Comparison of ENCODE assay signal across 13 cellular contexts in the genomic region with DNA sequence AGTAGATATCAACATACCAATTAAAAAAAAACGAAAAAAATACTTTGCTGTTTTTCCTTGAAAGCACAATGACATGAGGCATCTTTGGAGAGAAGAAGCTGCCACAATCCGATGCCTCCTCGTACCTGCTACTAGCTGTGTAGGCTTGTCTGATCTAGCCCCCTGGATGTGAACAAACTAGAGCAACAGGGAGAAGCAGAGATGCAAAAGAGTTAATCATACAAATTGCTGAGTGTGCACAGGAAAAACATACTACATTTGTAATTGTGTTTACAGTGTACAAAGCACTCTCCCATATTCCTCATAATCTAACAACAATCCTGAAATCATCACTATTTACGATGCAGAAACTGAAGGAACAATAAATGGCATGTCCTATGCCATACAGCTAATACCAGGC.
DNase-seq lines count a peak whose midpoint lies in the region; ATAC-seq and TF ChIP-seq lines count a peak whose summit lies in the region.
"Had no signal": no experiment of that assay in that cellular context is flagged by ENCODE, and none has a peak within 500 bp of the region (broad histone marks: within the 10 kb centered on the region; RNA-seq: fewer than 3 reads in every experiment).

No MANE protein-coding gene starts in this region.

- WGBS in GM23248 (ENCODE audit: low coverage in 1 of 2, low lambda C conversion rate in 2 of 2, missing lambda C conversion rate in 2 of 2), 2 experiments = 99% methylated on average over 4 of the region's 4 CpGs
- 88% methylated on average over 4 of the region's 4 CpGs for WGBS in esophagus muscularis mucosa

- POLR2A ChIA-PET in A673 (lab: Charles Lee; ENCODE audit: low non-redundant PET) = no interaction called here

- H3K27me3 ChIP-seq in GM23248 (replicated peaks; ENCODE audit: insufficient read depth) (no peaks in the 10 kb centered on the region), Peyer's patch (no peaks in the 10 kb centered on the region), esophagus muscularis mucosa (no peaks in the 10 kb centered on the region), A673 (replicated peaks; ENCODE audit: insufficient read depth, low read depth, low read length, poor library complexity) (no peaks in the 10 kb centered on the region)

- no peaks in the 10 kb centered on the region for H3K36me3 Mint-ChIP-seq in stimulated activated effector memory CD8-positive, alpha-beta T cell treated with anti-CD3 and anti-CD28 coated beads, Interleukin-12 subunit alpha, Interleukin-12 subunit beta, amount 100 ng/mL, for 72 hours

- TF ChIP-seq POLR2A in Peyer's patch (IDR thresholded peaks at IDR 0.05) (no peak), esophagus muscularis mucosa (IDR thresholded peaks at IDR 0.05; ENCODE audit: low read depth) (no peak)

- intact Hi-C loops in esophagus muscularis mucosa (cut with DNase I) = loop anchor here (2.0 to 10.0 kb wide), 3 partner anchors 96 to 388 kb away; no protein-coding TSS in a partner anchor
- intact Hi-C loops in A673 (cut with micrococcal nuclease; ENCODE audit: unreplicated experiment) = no loop called here

- no peaks in the 10 kb centered on the region for H3K9me2 ChIP-seq in GM23248 (ENCODE audit: insufficient read depth)

- DNase-seq in GM23248 = no peak
- no peak for DNase-seq in Peyer's patch
- no peak for DNase-seq in esophagus muscularis mucosa (ENCODE audit: extremely low spot score)
- no peak for DNase-seq in stimulated activated effector memory CD8-positive, alpha-beta T cell treated with anti-CD3 and anti-CD28 coated beads, Interleukin-12 subunit alpha, Interleukin-12 subunit beta, amount 100 ng/mL, for 72 hours (ENCODE audit: low spot score in 2 of 2)
- DNase-seq in NCI-H2081 (lab: John Stamatoyannopoulos, UW) = no peak
- DNase-seq in A673 (ENCODE audit: low spot score) = no peak
- DNase-seq: activated CD4-positive, alpha-beta T cell treated with anti-CD3 and anti-CD28 coated beads for 4 hours; DMS 273 treated with DMSO at 0.1 percent for 48 hours; NCI-H510A; retina; SIG-M5 had no signal

- in situ Hi-C loops in GM23248 (cut with MboI) = no loop called here

- H3K79me2 ChIP-seq in GM23248 (ENCODE audit: insufficient read depth) = no peaks in the 10 kb centered on the region

- H4K20me1 ChIP-seq in GM23248 (ENCODE audit: insufficient read depth) = no peaks in the 10 kb centered on the region

- CTCF ChIA-PET in A673 (lab: Charles Lee) = no interaction called here

- ATAC-seq in stimulated activated effector memory CD8-positive, alpha-beta T cell treated with anti-CD3 and anti-CD28 coated beads, Interleukin-12 subunit alpha, Interleukin-12 subunit beta, amount 100 ng/mL, for 72 hours = no peak
- no peak for ATAC-seq in HG03095 (IDR thresholded peaks at IDR 0.05; ENCODE audit: unreplicated experiment)

- TF ChIP-seq CTCF in Peyer's patch (IDR thresholded peaks at IDR 0.05) (no peak), esophagus muscularis mucosa (IDR thresholded peaks at IDR 0.05) (no peak), A673 (conservative IDR thresholded peaks at IDR 0.05; ENCODE audit: low read depth, low read length) (no peak)

- H3K4me3 ChIP-seq in GM23248 = no peak overlapping the region
- H3K4me3 ChIP-seq in Peyer's patch = no peak overlapping the region
- no peak overlapping the region for H3K4me3 ChIP-seq in esophagus muscularis mucosa
- no peak overlapping the region for H3K4me3 ChIP-seq in A673 (ENCODE audit: low read depth, low read length, poor library complexity, severe bottlenecking)

- H3K4me3 Mint-ChIP-seq in stimulated activated effector memory CD8-positive, alpha-beta T cell treated with anti-CD3 and anti-CD28 coated beads, Interleukin-12 subunit alpha, Interleukin-12 subunit beta, amount 100 ng/mL, for 72 hours = peak overlapping the region; percentile 62
- H3K4me3 Mint-ChIP-seq: activated naive CD8-positive, alpha-beta T cell had no signal

- TF ChIP-seq EP300 in esophagus muscularis mucosa (IDR thresholded peaks at IDR 0.05) = no peak

- H3K9me3 ChIP-seq in GM23248 (ENCODE audit: low read depth) (no peaks in the 10 kb centered on the region), Peyer's patch (no peaks in the 10 kb centered on the region), esophagus muscularis mucosa (no peaks in the 10 kb centered on the region), A673 (ENCODE audit: low read depth, low read length, poor library complexity, severe bottlenecking) (no peaks in the 10 kb centered on the region)

- H3K4me1 ChIP-seq in GM23248 (ENCODE audit: insufficient read depth) (peaks cover 14% of the 10 kb centered on the region), Peyer's patch (peaks cover 3 to 22% (median 9%) of the 10 kb centered on the region in 4 donors), esophagus muscularis mucosa (peaks cover 62 to 68% (median 67%) of the 10 kb centered on the region in 4 donors), A673 (ENCODE audit: insufficient read depth, low read length, poor library complexity, severe bottlenecking) (no peaks in the 10 kb centered on the region)

- H2AFZ ChIP-seq in GM23248 = no peak overlapping the region

- peak overlapping the region; percentile 38 for H3K4me2 ChIP-seq in GM23248 (ENCODE audit: unreplicated experiment)

- peaks cover 2% of the 10 kb centered on the region for H3K9me3 Mint-ChIP-seq in stimulated activated effector memory CD8-positive, alpha-beta T cell treated with anti-CD3 and anti-CD28 coated beads, Interleukin-12 subunit alpha, Interleukin-12 subunit beta, amount 100 ng/mL, for 72 hours

- H3F3A ChIP-seq in GM23248 (ENCODE audit: insufficient read depth) = peaks cover 16% of the 10 kb centered on the region

- peaks cover 58% of the 10 kb centered on the region for H3K4me1 Mint-ChIP-seq in stimulated activated effector memory CD8-positive, alpha-beta T cell treated with anti-CD3 and anti-CD28 coated beads, Interleukin-12 subunit alpha, Interleukin-12 subunit beta, amount 100 ng/mL, for 72 hours

- no TSS peak for BruUV-seq in A673 (replicated peaks; lab: Mats Ljungman, UMichigan)

- H3K27ac ChIP-seq in GM23248 (peak overlapping the region; percentile 65), Peyer's patch (peak overlapping the region; percentile 62 to 80 (median 76)), esophagus muscularis mucosa (replicated peaks in 1 of 4) (peak overlapping the region; percentile 65 to 82 (median 74)), A673 (ENCODE audit: low read depth, low read length, poor library complexity, severe bottlenecking) (no peak overlapping the region)

- H3K36me3 ChIP-seq in GM23248 (ENCODE audit: low read depth) (no peaks in the 10 kb centered on the region), Peyer's patch (no peaks in the 10 kb centered on the region), esophagus muscularis mucosa (no peaks in the 10 kb centered on the region), A673 (ENCODE audit: insufficient read depth, low read length, poor library complexity, severe bottlenecking) (no peaks in the 10 kb centered on the region)

- peak overlapping the region; percentile 49 for H3K9ac ChIP-seq in GM23248

- H3K27ac Mint-ChIP-seq in stimulated activated effector memory CD8-positive, alpha-beta T cell treated with anti-CD3 and anti-CD28 coated beads, Interleukin-12 subunit alpha, Interleukin-12 subunit beta, amount 100 ng/mL, for 72 hours = peak overlapping the region; percentile 95
- H3K27ac Mint-ChIP-seq: activated naive CD8-positive, alpha-beta T cell had no signal
